ENCODE assay signal across 8 cellular contexts in the genomic region with DNA sequence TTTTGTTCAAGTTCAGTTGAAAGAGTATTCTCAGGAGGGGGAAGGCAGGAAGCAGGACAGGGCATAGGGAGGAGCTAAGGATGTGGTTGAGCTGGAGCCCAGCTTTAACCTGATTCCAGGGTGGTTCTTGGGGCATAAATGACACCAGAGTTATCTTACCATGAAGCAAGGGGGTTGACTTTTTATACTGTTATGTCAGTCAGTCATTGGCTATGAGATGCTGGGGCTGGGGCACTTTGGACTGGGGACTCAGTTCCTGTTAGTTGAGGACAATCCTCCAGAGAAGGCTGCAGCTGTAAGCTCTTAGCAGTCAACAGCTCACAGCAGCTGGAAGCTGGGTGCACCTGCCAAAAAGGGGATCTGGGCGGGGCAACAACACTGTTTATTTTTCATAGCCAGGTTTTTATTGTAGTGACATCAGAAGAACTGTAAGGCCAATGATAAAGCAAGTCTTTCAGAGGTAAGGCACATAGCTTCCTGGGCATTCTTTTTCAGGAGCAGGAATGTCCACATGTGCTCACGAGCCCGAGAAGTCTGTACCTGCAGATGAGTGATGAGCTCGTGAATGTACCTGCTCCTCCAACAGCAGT.
DNase-seq lines count a peak whose midpoint lies in the region; ATAC-seq and TF ChIP-seq lines count a peak whose summit lies in the region.

No MANE protein-coding gene starts in this region.

- no peak overlapping the region for H3K27ac Mint-ChIP-seq in glutamatergic neuron (ENCODE audit: unreplicated experiment)

- TF ChIP-seq CTCF in esophagus squamous epithelium (IDR thresholded peaks at IDR 0.05) (no peak), WERI-Rb-1 (IDR thresholded peaks at IDR 0.05; ENCODE audit: low read depth, low read length) (no peak), GM13977 (IDR thresholded peaks at IDR 0.05; ENCODE audit: extremely low read depth, insufficient read depth, missing control alignments) (no peak), glutamatergic neuron (IDR thresholded peaks at IDR 0.05; ENCODE audit: partially characterized antibody, unreplicated experiment) (no peak)

- H3K27ac ChIP-seq in esophagus squamous epithelium (peak overlapping the region; percentile 6 to 70 (median 48)), WERI-Rb-1 (no peak overlapping the region)

- H3K4me3 ChIP-seq in esophagus squamous epithelium (no peak overlapping the region), WERI-Rb-1 (ENCODE audit: low read depth, low read length) (no peak overlapping the region)

- WGBS in esophagus squamous epithelium, 2 donors = 17 to 49% methylated on average over 1 to 3 of the region's 4 CpGs

- peak; percentile 65 for ATAC-seq in GM18511 (IDR thresholded peaks at IDR 0.05; ENCODE audit: unreplicated experiment)
- ATAC-seq in HG02678 (IDR thresholded peaks at IDR 0.05; ENCODE audit: unreplicated experiment) = peak; percentile 59

- H3K4me3 Mint-ChIP-seq in glutamatergic neuron (ENCODE audit: unreplicated experiment) = no peak overlapping the region

- no peak for TF ChIP-seq POLR2A in esophagus squamous epithelium (IDR thresholded peaks at IDR 0.05)

- no peaks in the 10 kb centered on the region for H3K27me3 Mint-ChIP-seq in glutamatergic neuron (ENCODE audit: unreplicated experiment)

- no peaks in the 10 kb centered on the region for H3K36me3 Mint-ChIP-seq in glutamatergic neuron (ENCODE audit: unreplicated experiment)

- intact Hi-C loops in esophagus squamous epithelium (cut with DNase I) = no loop called here

- peaks cover 0 to 20% (median 0%) of the 10 kb centered on the region in 3 donors for H3K4me1 ChIP-seq in esophagus squamous epithelium

- no peaks in the 10 kb centered on the region for H3K27me3 ChIP-seq in esophagus squamous epithelium
- H3K27me3 ChIP-seq in WERI-Rb-1 (ENCODE audit: insufficient read depth, low read depth, severe bottlenecking) = no peaks in the 10 kb centered on the region

- DNase-seq in NCI-H1417 (lab: John Stamatoyannopoulos, UW) (peak; percentile 17 to 90 (median 73)), esophagus squamous epithelium (lab: John Stamatoyannopoulos, UW) (no peak), WERI-Rb-1 (no peak), ecto neural progenitor cell (ENCODE audit: low spot score) (no peak), GM13977 (ENCODE audit: low spot score) (no peak), glutamatergic neuron (no peak)

- in situ Hi-C loops in GM13977 (cut with MboI; ENCODE audit: low pct_unique_long_range_greater_than_20kb, low sequenced_read_pairs, unreplicated experiment) = no loop called here

- no peaks in the 10 kb centered on the region for H3K9me3 ChIP-seq in esophagus squamous epithelium
- H3K9me3 ChIP-seq in WERI-Rb-1 (ENCODE audit: severe bottlenecking) = no peaks in the 10 kb centered on the region

- no peaks in the 10 kb centered on the region for H3K4me1 Mint-ChIP-seq in glutamatergic neuron (ENCODE audit: low read depth, unreplicated experiment)

- H3K36me3 ChIP-seq in esophagus squamous epithelium (no peaks in the 10 kb centered on the region), WERI-Rb-1 (no peaks in the 10 kb centered on the region)

- H3K9me3 Mint-ChIP-seq in glutamatergic neuron (ENCODE audit: unreplicated experiment) = no peaks in the 10 kb centered on the region

Comparison
In these comparisons a context has a peak if more than half of its experiments do, and no peak if none do; other contexts are left out.
1. DNase-seq: peak in NCI-H1417 (3 of 3); none in esophagus squamous epithelium (single experiment), WERI-Rb-1 (single experiment), ecto neural progenitor cell (single experiment), GM13977 (single experiment) and glutamatergic neuron (single experiment).